In genomic region chr5:131252824-131253171, GRCh38 we compare ENCODE assay signal across 9 cellular contexts. TPM values are rescaled to one million over a fixed set of nuclear protein-coding genes. Genes with fewer than 3 reads are reported as not detected.
A peak's percentile ranks its signal among the peaks of the same experiment; 100 is the strongest.
DNase-seq lines count a peak whose midpoint lies in the region; ATAC-seq and TF ChIP-seq lines count a peak whose summit lies in the region.
"Had no signal": no experiment of that assay in that cellular context is flagged by ENCODE, and none has a peak within 500 bp of the region (broad histone marks: within the 10 kb centered on the region; RNA-seq: fewer than 3 reads in every experiment).

No MANE protein-coding gene starts in this region.

- no peak overlapping the region for H2AFZ ChIP-seq in mammary epithelial cell (ENCODE audit: low read depth, low read length)

- H3K27ac Mint-ChIP-seq in glutamatergic neuron (ENCODE audit: unreplicated experiment) (no peak overlapping the region), chondrocyte (ENCODE audit: unreplicated experiment) (no peak overlapping the region)

- H3K36me3 ChIP-seq in duodenal mucosa (ENCODE audit: control insufficient read depth in 1 of 2, insufficient read depth in 2 of 2, low read length in 2 of 2) (no peaks in the 10 kb centered on the region), mammary epithelial cell (ENCODE audit: insufficient read depth, low read length) (no peaks in the 10 kb centered on the region)
- H3K36me3 ChIP-seq: SJSA1 had no signal

- H3K4me3 ChIP-seq in duodenal mucosa (ENCODE audit: low read depth in 1 of 2, low read length in 2 of 2) (peak overlapping the region; percentile 50 to 63), mammary epithelial cell (replicated peaks in 1 of 3; ENCODE audit: insufficient read depth in 1 of 3, low read depth in 2 of 3, low read length in 3 of 3) (no peak overlapping the region)
- H3K4me3 ChIP-seq: SJSA1 had no signal

- WGBS in mammary epithelial cell (ENCODE audit: low coverage, missing lambda C conversion rate), result 89% methylated on average over 6 of the region's 6 CpGs

- in situ Hi-C loops in mammary epithelial cell (cut with MboI; ENCODE audit: low sequenced_read_pairs in 2 of 2), result no loop called here

- no peak overlapping the region for H3K4me2 ChIP-seq in mammary epithelial cell (ENCODE audit: insufficient read depth, low read depth, low read length)

- H3K27me3 Mint-ChIP-seq in glutamatergic neuron (ENCODE audit: unreplicated experiment) (peaks cover 2% of the 10 kb centered on the region), chondrocyte (ENCODE audit: low read depth) (no peaks in the 10 kb centered on the region)

- peak; percentile 77 for DNase-seq in UCSD-AML1 (lab: John Stamatoyannopoulos, UW; ENCODE audit: unreplicated experiment)
- peak; percentile 17 to 49 for DNase-seq in stimulated activated CD4-positive, alpha-beta T cell treated with anti-CD3 and anti-CD28 coated beads, Interleukin-1b, Interleukin-23, amount 100 ng/mL, for 1 hour (ENCODE audit: low read depth in 2 of 2)
- no peak for DNase-seq in glutamatergic neuron
- no peak for DNase-seq in chondrocyte (ENCODE audit: low spot score)
- DNase-seq in mammary epithelial cell, result no peak

- no peaks in the 10 kb centered on the region for H3K27me3 ChIP-seq in duodenal mucosa (ENCODE audit: control insufficient read depth in 1 of 2, insufficient read depth in 2 of 2, low read length in 2 of 2)
- no peaks in the 10 kb centered on the region for H3K27me3 ChIP-seq in mammary epithelial cell (ENCODE audit: insufficient read depth, low read length)
- H3K27me3 ChIP-seq: SJSA1 had no signal

- H3K4me1 ChIP-seq in duodenal mucosa (ENCODE audit: control insufficient read depth in 1 of 2, insufficient read depth in 2 of 2, low read length in 2 of 2), result peaks cover 29 to 31% of the 10 kb centered on the region in 2 donors
- H3K4me1 ChIP-seq in mammary epithelial cell (ENCODE audit: insufficient read depth, low read length), result peaks cover under 1% of the 10 kb centered on the region

- CTCF ChIA-PET in mammary epithelial cell (lab: Charles Lee; ENCODE audit: low non-redundant PET), result no interaction called here

- no peaks in the 10 kb centered on the region for H3K4me1 Mint-ChIP-seq in glutamatergic neuron (ENCODE audit: low read depth, unreplicated experiment)
- no peaks in the 10 kb centered on the region for H3K4me1 Mint-ChIP-seq in chondrocyte (ENCODE audit: low read depth)

- H3K36me3 Mint-ChIP-seq in glutamatergic neuron (ENCODE audit: unreplicated experiment), result no peaks in the 10 kb centered on the region
- H3K36me3 Mint-ChIP-seq in chondrocyte (ENCODE audit: low read depth), result no peaks in the 10 kb centered on the region

- H3K79me2 ChIP-seq in mammary epithelial cell (ENCODE audit: insufficient read depth, low read length), result no peaks in the 10 kb centered on the region

- H3K4me3 Mint-ChIP-seq in glutamatergic neuron (ENCODE audit: unreplicated experiment) (no peak overlapping the region), chondrocyte (ENCODE audit: unreplicated experiment) (no peak overlapping the region)

- TF ChIP-seq CTCF in glutamatergic neuron (IDR thresholded peaks at IDR 0.05; ENCODE audit: partially characterized antibody, unreplicated experiment), result no peak
- no peak for TF ChIP-seq CTCF in chondrocyte (IDR thresholded peaks at IDR 0.05)
- no peak for TF ChIP-seq CTCF in mammary epithelial cell (conservative IDR thresholded peaks at IDR 0.05 in 1 of 2, IDR thresholded peaks at IDR 0.05 in 1 of 2; ENCODE audit: extremely low read depth in 1 of 2, insufficient read depth in 1 of 2, low read depth in 1 of 2, low read length in 2 of 2)

- H3K9ac ChIP-seq in duodenal mucosa (ENCODE audit: low read depth in 1 of 2, low read length in 2 of 2) (peak overlapping the region in 1 of 2 donors; percentile 67), mammary epithelial cell (ENCODE audit: insufficient read depth, low read length) (no peak overlapping the region)

- no peaks in the 10 kb centered on the region for H4K20me1 ChIP-seq in mammary epithelial cell (ENCODE audit: insufficient read depth, low read length)

- intact Hi-C loops in mammary epithelial cell (cut with micrococcal nuclease), result no loop called here

- H3K9me3 Mint-ChIP-seq in glutamatergic neuron (ENCODE audit: unreplicated experiment) (no peaks in the 10 kb centered on the region), chondrocyte (ENCODE audit: low read depth) (peaks cover 2% of the 10 kb centered on the region)

- dilution Hi-C loops in mammary epithelial cell (cut with HindIII; ENCODE audit: low sequenced_read_pairs), result no loop called here

- ATAC-seq in GM19035 (IDR thresholded peaks at IDR 0.05; ENCODE audit: unreplicated experiment), result peak; percentile 84
- peak; percentile 83 for ATAC-seq in HG03108 (IDR thresholded peaks at IDR 0.05; ENCODE audit: unreplicated experiment)

- H3K27ac ChIP-seq in duodenal mucosa (ENCODE audit: low read depth, low read length) (peak overlapping the region; percentile 32), mammary epithelial cell (ENCODE audit: insufficient read depth, low read depth, low read length) (no peak overlapping the region)
- H3K27ac ChIP-seq: SJSA1 had no signal

- BruUV-seq in mammary epithelial cell (replicated peaks; lab: Mats Ljungman, UMichigan), result no TSS peak

- H3K9me3 ChIP-seq in duodenal mucosa (ENCODE audit: control insufficient read depth in 1 of 2, low read length in 2 of 2) (no peaks in the 10 kb centered on the region), mammary epithelial cell (replicated peaks; ENCODE audit: insufficient read depth, low read length) (no peaks in the 10 kb centered on the region)
- H3K9me3 ChIP-seq: SJSA1 had no signal

RNA-seq across cellular contexts. Expression of gene CDC42SE2, which starts 11.1 kb away (rescaled TPM):
- total RNA-seq in glutamatergic neuron (ENCODE audit: unreplicated experiment), result 15.5 TPM
- total RNA-seq in chondrocyte, result 21.1 to 23.7 TPM (median 22.0 TPM) in 3 replicates
- total RNA-seq in mammary epithelial cell, result 10 to 100 TPM; 26.0 to 87.4 TPM
- polyA plus RNA-seq in mammary epithelial cell, result 18.0 TPM
- 28.8 TPM for polyA minus RNA-seq in mammary epithelial cell

Comparison
In these comparisons a context has a peak if more than half of its experiments do, and no peak if none do; other contexts are left out.
1. DNase-seq: peak in UCSD-AML1 (single experiment) and stimulated activated CD4-positive, alpha-beta T cell treated with anti-CD3 and anti-CD28 coated beads, Interleukin-1b, Interleukin-23, amount 100 ng/mL, for 1 hour (2 of 2); none in glutamatergic neuron (single experiment), chondrocyte (single experiment) and mammary epithelial cell (single experiment).
2. H3K4me3 ChIP-seq: peak in duodenal mucosa (2 of 2); none in mammary epithelial cell (0 of 3).